Comparison of ENCODE assay signal across 6 cellular contexts in genomic region chr9:81474125-81474524, GRCh38.
"Had no signal": no experiment of that assay in that cellular context is flagged by ENCODE, and none has a peak within 500 bp of the region (broad histone marks: within the 10 kb centered on the region; RNA-seq: fewer than 3 reads in every experiment).

No MANE protein-coding gene starts in this region.

- DNase-seq: GM23248, GOT3, H7, KBM-7 had no signal

- H3K9me3 Mint-ChIP-seq: IgD-negative memory B cell had no signal

- H3K4me3 ChIP-seq: GM23248, HAP-1 had no signal

- H3K4me1 ChIP-seq: HAP-1 had no signal

- H3K4me3 Mint-ChIP-seq: IgD-negative memory B cell had no signal

- H3K9ac ChIP-seq: GM23248 had no signal

- H3K36me3 ChIP-seq: HAP-1 had no signal

- H3K9me3 ChIP-seq: HAP-1 had no signal

- H3K27ac Mint-ChIP-seq: IgD-negative memory B cell had no signal

- H3K27ac ChIP-seq: GM23248 had no signal

- H2AFZ ChIP-seq: GM23248 had no signal

- H3K4me1 Mint-ChIP-seq: IgD-negative memory B cell had no signal

- H3K36me3 Mint-ChIP-seq: IgD-negative memory B cell had no signal
